Comparison of ENCODE assay signal across 8 cellular contexts in genomic region chr3:195441971-195442572, GRCh38. TPM values are rescaled to one million over a fixed set of nuclear protein-coding genes. Genes with fewer than 3 reads are reported as not detected.
DNase-seq lines count a peak whose midpoint lies in the region; ATAC-seq and TF ChIP-seq lines count a peak whose summit lies in the region.

No MANE protein-coding gene starts in this region.

- peaks cover 19% of the 10 kb centered on the region for H3K36me3 ChIP-seq in DOHH2 (ENCODE audit: control insufficient read depth, low read length)
- H3K36me3 ChIP-seq in GM23248 (ENCODE audit: low read depth), result no peaks in the 10 kb centered on the region

- whole genome bisulfite sequencing in GM23248 (ENCODE audit: low coverage in 1 of 2, low lambda C conversion rate in 2 of 2, missing lambda C conversion rate in 2 of 2), 2 experiments, result 1% methylated on average over 26 to 43 of the region's 43 CpGs

- no peaks in the 10 kb centered on the region for H3K9me3 Mint-ChIP-seq in central memory CD8-positive, alpha-beta T cell

- H3K27me3 ChIP-seq in DOHH2 (ENCODE audit: control insufficient read depth, low read length) (no peaks in the 10 kb centered on the region), GM23248 (replicated peaks; ENCODE audit: insufficient read depth) (no peaks in the 10 kb centered on the region), layer of hippocampus (ENCODE audit: control insufficient read depth, insufficient read depth, low read length) (no peaks in the 10 kb centered on the region)

- TF ChIP-seq CTCF in DOHH2 (IDR thresholded peaks at IDR 0.05; ENCODE audit: low read depth, low read length, poor library complexity, severe bottlenecking), result no peak

- no peaks in the 10 kb centered on the region for H3K9me3 ChIP-seq in DOHH2 (ENCODE audit: control insufficient read depth, insufficient read depth, low read length)
- H3K9me3 ChIP-seq in GM23248 (ENCODE audit: low read depth), result no peaks in the 10 kb centered on the region

- H2AFZ ChIP-seq in GM23248, result peak overlapping the region; percentile 95

- H3K79me2 ChIP-seq in DOHH2 (ENCODE audit: control insufficient read depth, low read length), result peaks cover 57% of the 10 kb centered on the region
- peaks cover 56% of the 10 kb centered on the region for H3K79me2 ChIP-seq in GM23248 (ENCODE audit: insufficient read depth)

- peaks cover 43% of the 10 kb centered on the region for H3K4me1 Mint-ChIP-seq in central memory CD8-positive, alpha-beta T cell

- no peaks in the 10 kb centered on the region for H3K9me2 ChIP-seq in DOHH2 (replicated peaks; ENCODE audit: control insufficient read depth, low read length)
- no peaks in the 10 kb centered on the region for H3K9me2 ChIP-seq in GM23248 (ENCODE audit: insufficient read depth)

- H3K4me2 ChIP-seq in DOHH2 (ENCODE audit: low read length) (peak overlapping the region; percentile 74), GM23248 (ENCODE audit: unreplicated experiment) (peak overlapping the region; percentile 93)

- H3K4me3 ChIP-seq in DOHH2 (ENCODE audit: low read length) (peak overlapping the region; percentile 92), GM23248 (peak overlapping the region; percentile 98)

- peak overlapping the region; percentile 86 for H3K9ac ChIP-seq in GM23248

- H3F3A ChIP-seq in DOHH2 (ENCODE audit: control insufficient read depth, insufficient read depth), result peaks cover 6% of the 10 kb centered on the region; the same call in 1 of the 2 replicates
- H3F3A ChIP-seq in GM23248 (ENCODE audit: insufficient read depth), result peaks cover 11% of the 10 kb centered on the region

- H3K27me3 Mint-ChIP-seq in central memory CD8-positive, alpha-beta T cell, result no peaks in the 10 kb centered on the region

- DNase-seq in GM23248, result peak; percentile 76
- peak; percentile 59 for DNase-seq in MV-4-11 (lab: John Stamatoyannopoulos, UW)
- DNase-seq in activated CD4-positive, CD25-positive, alpha-beta regulatory T cell treated with anti-CD3 and anti-CD28 coated beads, Interleukin-2, amount 50 U/mL, for 16 hours (ENCODE audit: low read depth, low spot score), result peak; percentile 10
- DNase-seq in central memory CD8-positive, alpha-beta T cell (ENCODE audit: low spot score in 2 of 2), result peak; percentile 30 to 31
- DNase-seq in stimulated activated CD4-positive, alpha-beta T cell treated with anti-CD3 and anti-CD28 coated beads, Interleukin-1b, Interleukin-23, amount 100 ng/mL, for 48 hours, result peak; percentile 34

- H4K20me1 ChIP-seq in DOHH2 (ENCODE audit: control insufficient read depth, insufficient read depth, low read depth, low read length) (peaks cover 21% of the 10 kb centered on the region), GM23248 (ENCODE audit: insufficient read depth) (no peaks in the 10 kb centered on the region)

- in situ Hi-C loops in GM23248 (cut with MboI), result no loop called here

- H3K27ac ChIP-seq in DOHH2 (ENCODE audit: low read depth, low read length), result peak overlapping the region; percentile 89
- peak overlapping the region; percentile 80 for H3K27ac ChIP-seq in GM23248
- peak overlapping the region; percentile 92 for H3K27ac ChIP-seq in layer of hippocampus (ENCODE audit: low read depth, low read length)

- peak; percentile 22 for ATAC-seq in central memory CD8-positive, alpha-beta T cell (replicated peaks; ENCODE audit: extremely low read depth, poor library complexity, severe bottlenecking)
- ATAC-seq in GM18873 (IDR thresholded peaks at IDR 0.05; ENCODE audit: low FRiP score, unreplicated experiment), result no peak

- peaks cover 16% of the 10 kb centered on the region for H3K36me3 Mint-ChIP-seq in central memory CD8-positive, alpha-beta T cell (ENCODE audit: insufficient read depth)

- H3K4me1 ChIP-seq in DOHH2 (ENCODE audit: control insufficient read depth, low read length), result peaks cover 60% of the 10 kb centered on the region
- H3K4me1 ChIP-seq in GM23248 (ENCODE audit: insufficient read depth), result peaks cover 27% of the 10 kb centered on the region

- H3K27ac Mint-ChIP-seq in central memory CD8-positive, alpha-beta T cell (ENCODE audit: low read depth), result peak overlapping the region; percentile 88

- peak overlapping the region; percentile 98 for H3K4me3 Mint-ChIP-seq in central memory CD8-positive, alpha-beta T cell

RNA-seq across cellular contexts. Expression of gene ACAP2, which starts 0.7 kb away (rescaled TPM):
- total RNA-seq in GM23248 (2014; rRNA removed; shearing (Covaris generic)), result 47.8 and 50.5 TPM in 2 replicates
- 49.9 and 57.8 TPM in 2 replicates for polyA plus RNA-seq in GM23248 (2016; fragmentation: Nextera tagmentation; extraction: Ambion mirVana)

Comparison
In these comparisons a context has a peak if more than half of its experiments do, and no peak if none do; other contexts are left out.
1. DNase-seq: peak in every context shown above with its lines; median percentile 76 in GM23248; 59 in MV-4-11; 34 in stimulated activated CD4-positive, alpha-beta T cell treated with anti-CD3 and anti-CD28 coated beads, Interleukin-1b, Interleukin-23, amount 100 ng/mL, for 48 hours; 30 in central memory CD8-positive, alpha-beta T cell; 10 in activated CD4-positive, CD25-positive, alpha-beta regulatory T cell treated with anti-CD3 and anti-CD28 coated beads, Interleukin-2, amount 50 U/mL, for 16 hours.